In genomic region chr12:61629702-61630101, GRCh38 we compare ENCODE assay signal across 24 cellular contexts.
"Had no signal": no experiment of that assay in that cellular context is flagged by ENCODE, and none has a peak within 500 bp of the region (broad histone marks: within the 10 kb centered on the region; RNA-seq: fewer than 3 reads in every experiment).

No MANE protein-coding gene starts in this region.

- H3K4me3 ChIP-seq: ascending aorta, body of pancreas, Peyer's patch, SJSA1 had no signal

- H3K27me3 Mint-ChIP-seq: activated B cell treated with CpG ODN at 0.5 μM for 24 hours; activated CD4-positive, alpha-beta T cell treated with anti-CD3 and anti-CD28 coated beads, Interleukin-2, amount 10 ng/mL, durations not matched to agents 24 days and 14 days; activated naive CD8-positive, alpha-beta T cell treated with anti-CD3 and anti-CD28 coated beads, Interleukin-2, amount 50 U/mL, for 24 hours; T-helper 17 cell had no signal

- H3K36me3 ChIP-seq: ascending aorta, Peyer's patch, SJSA1 had no signal

- DNase-seq: activated B cell treated with CpG ODN at 0.5 μM for 24 hours; activated CD4-positive, alpha-beta T cell treated with anti-CD3 and anti-CD28 coated beads for 1 hour; activated CD4-positive, alpha-beta T cell treated with anti-CD3 and anti-CD28 coated beads, Interleukin-2, amount 10 ng/mL, durations not matched to agents 24 days and 14 days; activated CD4-positive, alpha-beta T cell treated with anti-CD3 and anti-CD28 coated beads, Interleukin-2, amount 50 U/mL, for 48 hours; activated CD8-positive, alpha-beta memory T cell treated with anti-CD3 and anti-CD28 coated beads for 24 hours; activated effector memory CD4-positive, alpha-beta T cell treated with anti-CD3 and anti-CD28 coated beads, Interleukin-2, amount 50 U/mL, for 16 hours; activated naive CD4-positive, alpha-beta T cell treated with Interleukin-2 at 50 U/mL for 16 hours; activated naive CD8-positive, alpha-beta T cell treated with anti-CD3 and anti-CD28 coated beads, Interleukin-2, amount 50 U/mL, for 24 hours; activated T-cell treated with anti-CD3 and anti-CD28 coated beads, Interleukin-2, amount 50 U/mL, for 4 hours; amniotic stem cell; body of pancreas; central memory CD4-positive, alpha-beta T cell; MM.1S; NCI-H1930; NCI-H446; NCI-H774; NK-92 treated with Interleukin-12 subunit alpha and Interleukin-12 subunit beta, amount 100 ng/mL, for 24 hours; Peyer's patch; SHP77; T-helper 17 cell; T-helper 9 cell had no signal

- H3K36me3 Mint-ChIP-seq: activated naive CD4-positive, alpha-beta T cell treated with anti-CD3 and anti-CD28 coated beads, Interleukin-2, amount 50 U/mL, for 72 hours had no signal

- H3K27ac Mint-ChIP-seq: activated B cell treated with CpG ODN at 0.5 μM for 24 hours; activated CD4-positive, alpha-beta T cell treated with anti-CD3 and anti-CD28 coated beads, Interleukin-2, amount 10 ng/mL, durations not matched to agents 24 days and 14 days; activated naive CD4-positive, alpha-beta T cell treated with anti-CD3 and anti-CD28 coated beads, Interleukin-2, amount 50 U/mL, for 72 hours; activated naive CD8-positive, alpha-beta T cell treated with anti-CD3 and anti-CD28 coated beads, Interleukin-2, amount 50 U/mL, for 24 hours; T-helper 17 cell had no signal

- ATAC-seq: activated naive CD4-positive, alpha-beta T cell treated with anti-CD3 and anti-CD28 coated beads, Interleukin-2, amount 50 U/mL, for 72 hours; activated naive CD8-positive, alpha-beta T cell treated with anti-CD3 and anti-CD28 coated beads, Interleukin-2, amount 50 U/mL, for 24 hours; activated T-cell treated with anti-CD3 and anti-CD28 coated beads, Interleukin-2, amount 50 U/mL, for 4 hours; body of pancreas; T-helper 17 cell had no signal

- H3K27ac ChIP-seq: ascending aorta, body of pancreas, Peyer's patch, SJSA1 had no signal

- H3K27me3 ChIP-seq: ascending aorta, body of pancreas, Peyer's patch, SJSA1 had no signal

- H3K4me3 Mint-ChIP-seq: activated B cell treated with CpG ODN at 0.5 μM for 24 hours; activated CD4-positive, alpha-beta T cell treated with anti-CD3 and anti-CD28 coated beads, Interleukin-2, amount 10 ng/mL, durations not matched to agents 24 days and 14 days; activated naive CD8-positive, alpha-beta T cell treated with anti-CD3 and anti-CD28 coated beads, Interleukin-2, amount 50 U/mL, for 24 hours; activated T-cell treated with anti-CD3 and anti-CD28 coated beads, Interleukin-2, amount 50 U/mL, for 4 hours; T-helper 17 cell had no signal

- H3K9me3 ChIP-seq: ascending aorta, body of pancreas, Peyer's patch, SJSA1 had no signal

- H3K4me1 Mint-ChIP-seq: activated B cell treated with CpG ODN at 0.5 μM for 24 hours; activated CD4-positive, alpha-beta T cell treated with anti-CD3 and anti-CD28 coated beads, Interleukin-2, amount 10 ng/mL, durations not matched to agents 24 days and 14 days; activated naive CD8-positive, alpha-beta T cell treated with anti-CD3 and anti-CD28 coated beads, Interleukin-2, amount 50 U/mL, for 24 hours; T-helper 17 cell had no signal

- H3K4me1 ChIP-seq: ascending aorta, body of pancreas, Peyer's patch, SJSA1 had no signal
